Comparison of ENCODE assay signal across 13 cellular contexts in the genomic region with DNA sequence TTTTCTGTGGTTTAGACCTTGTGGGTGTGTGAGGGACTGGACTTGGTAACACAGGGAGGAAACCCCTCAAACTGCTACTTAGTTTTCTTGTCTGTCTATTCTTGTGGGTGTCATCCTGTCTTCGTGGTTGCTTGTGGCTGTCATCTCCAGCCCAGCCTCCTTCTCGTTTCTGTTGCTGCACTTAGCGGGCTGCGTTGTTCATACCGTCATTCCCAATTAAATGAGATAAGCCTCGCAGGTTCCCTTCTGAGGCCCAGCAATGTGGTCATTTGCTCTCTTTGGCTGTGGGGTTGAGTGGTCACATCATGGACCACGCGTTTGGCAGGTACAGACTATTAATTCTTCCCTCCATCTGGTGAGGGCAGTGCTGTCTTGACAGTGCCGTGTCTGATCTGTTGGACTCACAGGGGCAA. TPM values are rescaled to one million over a fixed set of nuclear protein-coding genes. Genes with fewer than 3 reads are reported as not detected.
DNase-seq lines count a peak whose midpoint lies in the region; ATAC-seq and TF ChIP-seq lines count a peak whose summit lies in the region.
"Had no signal": no experiment of that assay in that cellular context is flagged by ENCODE, and none has a peak within 500 bp of the region (broad histone marks: within the 10 kb centered on the region; RNA-seq: fewer than 3 reads in every experiment).

No MANE protein-coding gene starts in this region.

- H3K36me3 ChIP-seq in trophoblast cell (ENCODE audit: control insufficient read depth in 1 of 2, insufficient read depth in 2 of 2, low read length in 2 of 2), result no peaks in the 10 kb centered on the region
- no peaks in the 10 kb centered on the region for H3K36me3 ChIP-seq in SJCRH30
- H3K36me3 ChIP-seq: pancreas had no signal

- no peaks in the 10 kb centered on the region for H3K79me2 ChIP-seq in trophoblast cell (ENCODE audit: control insufficient read depth, insufficient read depth, low read length, poor library complexity)

- H3K79me1 ChIP-seq in trophoblast cell (ENCODE audit: low read length), result no peaks in the 10 kb centered on the region

- H4K8ac ChIP-seq in trophoblast cell (ENCODE audit: low read depth, low read length), result no peak overlapping the region

- POLR2A ChIA-PET in activated CD4-positive, alpha-beta memory T cell treated with anti-CD3 and anti-CD28 coated beads for 36 hours (lab: Charles Lee), result no interaction called here

- H3K4me1 ChIP-seq in trophoblast cell (ENCODE audit: control insufficient read depth in 1 of 2, insufficient read depth in 2 of 2, low read length in 2 of 2) (peaks cover 13 to 15% of the 10 kb centered on the region in 2 experiments), SJCRH30 (peaks cover 3% of the 10 kb centered on the region)

- no peaks in the 10 kb centered on the region for H3K27me3 Mint-ChIP-seq in activated CD4-positive, alpha-beta memory T cell treated with anti-CD3 and anti-CD28 coated beads for 36 hours
- peaks cover 0 to 3% of the 10 kb centered on the region in 2 donors for H3K27me3 Mint-ChIP-seq in natural killer cell (ENCODE audit: low read depth in 2 of 2)

- no peaks in the 10 kb centered on the region for H3K27me3 ChIP-seq in trophoblast cell (ENCODE audit: insufficient read depth, low read length)
- H3K27me3 ChIP-seq in SJCRH30, result no peaks in the 10 kb centered on the region
- H3K27me3 ChIP-seq: pancreas had no signal

- H3K23ac ChIP-seq in trophoblast cell (ENCODE audit: low read length), result no peak overlapping the region

- no peak overlapping the region for H3K4ac ChIP-seq in trophoblast cell (ENCODE audit: low read depth, low read length)

- peaks cover 83% of the 10 kb centered on the region for H3K4me1 Mint-ChIP-seq in activated CD4-positive, alpha-beta memory T cell treated with anti-CD3 and anti-CD28 coated beads for 36 hours (ENCODE audit: low read depth)
- H3K4me1 Mint-ChIP-seq in natural killer cell, result peaks cover 98 to 100% of the 10 kb centered on the region in 2 donors

- H4K91ac ChIP-seq in trophoblast cell (ENCODE audit: low read depth, low read length), result no peak overlapping the region

- H3K4me3 ChIP-seq in trophoblast cell (ENCODE audit: low read depth, low read length), result no peak overlapping the region
- no peak overlapping the region for H3K4me3 ChIP-seq in SJCRH30
- H3K4me3 ChIP-seq: pancreas had no signal

- no peak overlapping the region for H2BK120ac ChIP-seq in trophoblast cell (ENCODE audit: insufficient read depth, low read length, poor library complexity)

- no peak overlapping the region for H2BK12ac ChIP-seq in trophoblast cell (ENCODE audit: low read length)

- WGBS in trophoblast cell (ENCODE audit: extremely low coverage, insufficient coverage, insufficient read length), result no CpG with 5 or more reads among the region's 9 CpGs

- peak; percentile 63 for ATAC-seq in HG02884 (IDR thresholded peaks at IDR 0.05; ENCODE audit: unreplicated experiment)
- ATAC-seq in natural killer cell, result peak; percentile 71 to 92 (median 78)
- ATAC-seq: pancreas had no signal

- H2AK5ac ChIP-seq in trophoblast cell (ENCODE audit: low read length), result no peak overlapping the region

- no peak overlapping the region for H3K4me2 ChIP-seq in trophoblast cell (ENCODE audit: low read length)

- no peaks in the 10 kb centered on the region for H3K9me3 ChIP-seq in trophoblast cell (ENCODE audit: insufficient read depth, low read depth, low read length)
- H3K9me3 ChIP-seq in SJCRH30 (replicated peaks), result no peaks in the 10 kb centered on the region
- H3K9me3 ChIP-seq: pancreas had no signal

- no peak overlapping the region for H3K27ac Mint-ChIP-seq in activated CD4-positive, alpha-beta memory T cell treated with anti-CD3 and anti-CD28 coated beads for 36 hours
- H3K27ac Mint-ChIP-seq in natural killer cell, result peak overlapping the region; percentile 14 to 73

- no peak for TF ChIP-seq CTCF in natural killer cell (IDR thresholded peaks at IDR 0.05)

- no peaks in the 10 kb centered on the region for H3K36me3 Mint-ChIP-seq in activated CD4-positive, alpha-beta memory T cell treated with anti-CD3 and anti-CD28 coated beads for 36 hours
- H3K36me3 Mint-ChIP-seq in natural killer cell, result no peaks in the 10 kb centered on the region

- CTCF ChIA-PET in activated CD4-positive, alpha-beta memory T cell treated with anti-CD3 and anti-CD28 coated beads for 36 hours (lab: Charles Lee), result interaction anchor here (0.9 kb wide), 1 partner anchor 37 kb away, joined by 4 read pairs; no protein-coding TSS in a partner anchor

- no peak overlapping the region for H2AFZ ChIP-seq in trophoblast cell (ENCODE audit: insufficient read depth, low read length, poor library complexity)

- peak; percentile 11 to 17 for DNase-seq in activated CD4-positive, alpha-beta T cell treated with anti-CD3 and anti-CD28 coated beads for 4 hours
- no peak for DNase-seq in activated CD4-positive, alpha-beta T cell treated with anti-CD3 and anti-CD28 coated beads, Interleukin-2, amount 50 U/mL, for 4 hours
- DNase-seq in activated CD4-positive, alpha-beta memory T cell treated with anti-CD3 and anti-CD28 coated beads for 36 hours, result peak; percentile 62
- DNase-seq in natural killer cell (peak; percentile 26), trophoblast cell (no peak), SW480 (ENCODE audit: low spot score) (no peak), SJCRH30 (no peak)
- DNase-seq: ACHN, DMS153, NCI-H774, pancreas, SHP77 had no signal

- H3K9ac ChIP-seq in trophoblast cell (ENCODE audit: low read length), result no peak overlapping the region

- no peak overlapping the region for H3K18ac ChIP-seq in trophoblast cell (ENCODE audit: low read length)

- no peak overlapping the region for H3K27ac ChIP-seq in trophoblast cell (ENCODE audit: low read depth, low read length)
- no peak overlapping the region for H3K27ac ChIP-seq in SJCRH30
- H3K27ac ChIP-seq: pancreas had no signal

- no peak overlapping the region for H3K14ac ChIP-seq in trophoblast cell (ENCODE audit: low read length)

- no peak overlapping the region for H3K4me3 Mint-ChIP-seq in activated CD4-positive, alpha-beta memory T cell treated with anti-CD3 and anti-CD28 coated beads for 36 hours
- H3K4me3 Mint-ChIP-seq in natural killer cell, result peak overlapping the region; percentile 72

- H4K12ac ChIP-seq in trophoblast cell (ENCODE audit: low read depth, low read length), result no peak overlapping the region

- intact Hi-C loops in activated CD4-positive, alpha-beta memory T cell treated with anti-CD3 and anti-CD28 coated beads for 36 hours (cut with micrococcal nuclease), result loop anchor here (1.0 to 2.0 kb wide), 2 partner anchors 12 to 19 kb away; partner anchors contain the start of gene PANX1
- intact Hi-C loops in natural killer cell (cut with micrococcal nuclease), result no loop called here

- H2BK5ac ChIP-seq in trophoblast cell (ENCODE audit: low read depth, low read length, poor library complexity), result no peak overlapping the region

- no peaks in the 10 kb centered on the region for H3K9me3 Mint-ChIP-seq in activated CD4-positive, alpha-beta memory T cell treated with anti-CD3 and anti-CD28 coated beads for 36 hours
- no peaks in the 10 kb centered on the region for H3K9me3 Mint-ChIP-seq in natural killer cell

RNA-seq across cellular contexts. Expression of gene PANX1, which starts 18.8 kb away (rescaled TPM):
- total RNA-seq in activated CD4-positive, alpha-beta memory T cell treated with anti-CD3 and anti-CD28 coated beads for 36 hours, result 10 to 100 TPM; 11.4 to 11.7 TPM
- total RNA-seq in natural killer cell, result 10 to 100 TPM in 2 of 3 donors, 1 to 10 TPM in 1; 8.6 to 13.6 (median 13.4) TPM
- polyA plus RNA-seq in trophoblast cell (2013), result 15.7 and 16.4 TPM in 2 replicates
- 22.1 and 22.5 TPM in 2 replicates for total RNA-seq in SJCRH30 (2014; rRNA removed; shearing (Covaris generic))

Comparison
In these comparisons a context has a peak if more than half of its experiments do, and no peak if none do; other contexts are left out.
1. DNase-seq: peak in activated CD4-positive, alpha-beta T cell treated with anti-CD3 and anti-CD28 coated beads for 4 hours (2 of 2), activated CD4-positive, alpha-beta memory T cell treated with anti-CD3 and anti-CD28 coated beads for 36 hours (single experiment) and natural killer cell (single experiment); none in activated CD4-positive, alpha-beta T cell treated with anti-CD3 and anti-CD28 coated beads, Interleukin-2, amount 50 U/mL, for 4 hours (0 of 2), trophoblast cell (0 of 2), SW480 (single experiment) and SJCRH30 (0 of 2).